21 cellular contexts compared by ENCODE assay signal in genomic region chr5:39395521-39395920, GRCh38. TPM values are rescaled to one million over a fixed set of nuclear protein-coding genes. Genes with fewer than 3 reads are reported as not detected.
DNase-seq lines count a peak whose midpoint lies in the region; ATAC-seq, FAIRE-seq and TF ChIP-seq lines count a peak whose summit lies in the region.
"Had no signal": no experiment of that assay in that cellular context is flagged by ENCODE, and none has a peak within 500 bp of the region (broad histone marks: within the 10 kb centered on the region; RNA-seq: fewer than 3 reads in every experiment).

No MANE protein-coding gene starts in this region.

- no peaks in the 10 kb centered on the region for H3K27me3 ChIP-seq in RWPE2 (ENCODE audit: insufficient read depth, poor library complexity, severe bottlenecking)
- no peaks in the 10 kb centered on the region for H3K27me3 ChIP-seq in endothelial cell of umbilical vein (ENCODE audit: control insufficient read depth in 2 of 2, insufficient read depth in 2 of 2, low read length in 2 of 2)
- no peaks in the 10 kb centered on the region for H3K27me3 ChIP-seq in lower lobe of right lung (ENCODE audit: low read depth)
- H3K27me3 ChIP-seq in vagina, result no peaks in the 10 kb centered on the region
- H3K27me3 ChIP-seq: pancreas, right lobe of liver, tibial artery had no signal

- dilution Hi-C loops in endothelial cell of umbilical vein (cut with MboI; ENCODE audit: extremely low pct_ligation_motif_present, low sequenced_read_pairs), result no loop called here

- TF ChIP-seq POLR2A in endothelial cell of umbilical vein (IDR thresholded peaks at IDR 0.05; ENCODE audit: low read depth, low read length) (no peak), vagina (IDR thresholded peaks at IDR 0.05) (no peak)

- H3K4me3 ChIP-seq in RWPE2 (ENCODE audit: severe bottlenecking) (no peak overlapping the region), endothelial cell of umbilical vein (replicated peaks in 1 of 3; ENCODE audit: insufficient read depth in 1 of 3, low read depth in 1 of 3, low read length in 3 of 3) (no peak overlapping the region), lower lobe of right lung (no peak overlapping the region), vagina (no peak overlapping the region)
- H3K4me3 ChIP-seq: pancreas, right lobe of liver, tibial artery had no signal

- TF ChIP-seq CTCF in RWPE2 (IDR thresholded peaks at IDR 0.05; ENCODE audit: poor library complexity, severe bottlenecking) (no peak), endothelial cell of umbilical vein (IDR thresholded peaks at IDR 0.05; ENCODE audit: extremely low read depth in 1 of 2, insufficient read depth in 1 of 2, low read depth in 1 of 2, low read length in 2 of 2) (no peak), lower lobe of right lung (IDR thresholded peaks at IDR 0.05) (no peak), vagina (IDR thresholded peaks at IDR 0.05) (no peak)

- H3K27ac ChIP-seq in RWPE2 (ENCODE audit: poor library complexity, severe bottlenecking) (peak overlapping the region; percentile 40), endothelial cell of umbilical vein (ENCODE audit: insufficient read depth, low read depth, low read length) (peak overlapping the region; percentile 42), lower lobe of right lung (peak overlapping the region; percentile 32), vagina (peak overlapping the region; percentile 67)
- H3K27ac ChIP-seq: right lobe of liver had no signal

- CTCF ChIA-PET in endothelial cell of umbilical vein (lab: Charles Lee), result interaction anchor here (0.7 to 10.1 kb wide), 8 partner anchors 10 to 178 kb away, joined by 3 to 97 read pairs (median 5); partner anchors contain the start of gene DAB2

- H3K9me1 ChIP-seq in endothelial cell of umbilical vein (replicated peaks; ENCODE audit: control insufficient read depth, extremely low read depth, insufficient read depth, low read length), result no peaks in the 10 kb centered on the region

- ATAC-seq in RWPE2 (ENCODE audit: low read depth), result peak; percentile 38
- no peak for ATAC-seq in lower lobe of right lung
- no peak for ATAC-seq in stimulated activated effector memory CD8-positive, alpha-beta T cell treated with anti-CD3 and anti-CD28 coated beads, Interleukin-12 subunit alpha, Interleukin-12 subunit beta, amount 100 ng/mL, for 72 hours
- ATAC-seq: activated CD8-positive, alpha-beta memory T cell treated with anti-CD3 and anti-CD28 coated beads, Interleukin-2, amount 10 ng/mL, durations not matched to agents 7 days and 5 days; HCT116; naive thymus-derived CD4-positive, alpha-beta T cell; stimulated activated memory B cell treated with anti-CD40 and anti-IgM and Interleukin-4, amounts not matched to agents 10 μg/mL and 1 μg/mL and 100 μg/mL, for 72 hours had no signal

- no peak overlapping the region for H3K9ac ChIP-seq in endothelial cell of umbilical vein (replicated peaks; ENCODE audit: extremely low read depth, insufficient read depth, low read length)

- no peaks in the 10 kb centered on the region for H3K36me3 Mint-ChIP-seq in stimulated activated effector memory CD8-positive, alpha-beta T cell treated with anti-CD3 and anti-CD28 coated beads, Interleukin-12 subunit alpha, Interleukin-12 subunit beta, amount 100 ng/mL, for 72 hours
- H3K36me3 Mint-ChIP-seq: activated CD8-positive, alpha-beta memory T cell treated with anti-CD3 and anti-CD28 coated beads, Interleukin-2, amount 10 ng/mL, durations not matched to agents 7 days and 5 days; activated naive CD8-positive, alpha-beta T cell; naive thymus-derived CD4-positive, alpha-beta T cell; stimulated activated memory B cell treated with anti-CD40 and anti-IgM and Interleukin-4, amounts not matched to agents 10 μg/mL and 1 μg/mL and 100 μg/mL, for 72 hours had no signal

- H4K20me1 ChIP-seq in endothelial cell of umbilical vein (replicated peaks; ENCODE audit: control insufficient read depth, extremely low read depth, insufficient read depth, low read length), result peaks cover under 1% of the 10 kb centered on the region

- H3K4me2 ChIP-seq in endothelial cell of umbilical vein (ENCODE audit: insufficient read depth, low read length), result no peak overlapping the region

- FAIRE-seq in endothelial cell of umbilical vein (lab: Jason Lieb, UNC), result no peak
- FAIRE-seq: frontal cortex, pancreas had no signal

- H3K36me3 ChIP-seq in RWPE2 (ENCODE audit: low read depth), result no peaks in the 10 kb centered on the region
- peaks cover 24 to 37% of the 10 kb centered on the region in 2 experiments for H3K36me3 ChIP-seq in endothelial cell of umbilical vein (ENCODE audit: control insufficient read depth in 2 of 2, extremely low read depth in 1 of 2, insufficient read depth in 2 of 2, low read length in 2 of 2)
- H3K36me3 ChIP-seq in lower lobe of right lung, result peaks cover 38% of the 10 kb centered on the region
- H3K36me3 ChIP-seq in vagina, result peaks cover 0 to 5% of the 10 kb centered on the region in 2 donors

- POLR2A ChIA-PET in endothelial cell of umbilical vein (lab: Charles Lee), result interaction anchor here (0.6 to 1.8 kb wide), 3 partner anchors 15 to 106 kb away, joined by 3 to 9 read pairs (median 4); partner anchors contain the start of gene DAB2

- intact Hi-C loops in endothelial cell of umbilical vein (cut with micrococcal nuclease) (no loop called here), lower lobe of right lung (cut with DNase I) (no loop called here), vagina (cut with DNase I) (no loop called here)

- H3K79me2 ChIP-seq in endothelial cell of umbilical vein (ENCODE audit: control insufficient read depth, insufficient read depth, low read length), result peaks cover 52% of the 10 kb centered on the region

- BruUV-seq in endothelial cell of umbilical vein (replicated peaks; lab: Mats Ljungman, UMichigan), result TSS peak; percentile 93

- H3K4me1 ChIP-seq in RWPE2 (ENCODE audit: insufficient read depth, poor library complexity, severe bottlenecking) (peaks cover 18% of the 10 kb centered on the region), endothelial cell of umbilical vein (ENCODE audit: control insufficient read depth, extremely low read depth, insufficient read depth, low read length) (peaks cover 21% of the 10 kb centered on the region), lower lobe of right lung (peaks cover 47% of the 10 kb centered on the region), vagina (peaks cover 43% of the 10 kb centered on the region)
- H3K4me1 ChIP-seq: right lobe of liver had no signal

- no peak overlapping the region for H3K4me3 Mint-ChIP-seq in stimulated activated effector memory CD8-positive, alpha-beta T cell treated with anti-CD3 and anti-CD28 coated beads, Interleukin-12 subunit alpha, Interleukin-12 subunit beta, amount 100 ng/mL, for 72 hours
- H3K4me3 Mint-ChIP-seq: activated CD8-positive, alpha-beta memory T cell treated with anti-CD3 and anti-CD28 coated beads, Interleukin-2, amount 10 ng/mL, durations not matched to agents 7 days and 5 days; activated naive CD8-positive, alpha-beta T cell; activated T-helper 1 cell treated with anti-CD3 and anti-CD28 coated beads, Interleukin-12 subunit alpha, Interleukin-12 subunit beta, Interleukin-2, Interleukin-4 antibody, amounts not matched to agents 30 ng/mL and 10 ng/mL and 1 ng/mL, durations not matched to agents 14 hours and 24 hours and 36 hours; naive thymus-derived CD4-positive, alpha-beta T cell; stimulated activated memory B cell treated with anti-CD40 and anti-IgM and Interleukin-4, amounts not matched to agents 10 μg/mL and 1 μg/mL and 100 μg/mL, for 72 hours had no signal

- no peaks in the 10 kb centered on the region for H3K9me3 ChIP-seq in RWPE2 (ENCODE audit: severe bottlenecking)
- no peaks in the 10 kb centered on the region for H3K9me3 ChIP-seq in endothelial cell of umbilical vein (replicated peaks; ENCODE audit: control insufficient read depth, insufficient read depth, low read length)
- H3K9me3 ChIP-seq in lower lobe of right lung, result no peaks in the 10 kb centered on the region
- H3K9me3 ChIP-seq in vagina, result no peaks in the 10 kb centered on the region
- H3K9me3 ChIP-seq: pancreas, right lobe of liver, tibial artery had no signal

- H3K4me1 Mint-ChIP-seq in stimulated activated effector memory CD8-positive, alpha-beta T cell treated with anti-CD3 and anti-CD28 coated beads, Interleukin-12 subunit alpha, Interleukin-12 subunit beta, amount 100 ng/mL, for 72 hours, result peaks cover 6% of the 10 kb centered on the region

- H2AFZ ChIP-seq in endothelial cell of umbilical vein (ENCODE audit: low read depth, low read length), result no peak overlapping the region

- no peak for DNase-seq in RWPE2 (ENCODE audit: low spot score)
- no peak for DNase-seq in endothelial cell of umbilical vein (ENCODE audit: low read depth, low spot score)
- no peak for DNase-seq in lower lobe of right lung
- DNase-seq in vagina (ENCODE audit: extremely low spot score in 2 of 2), result no peak
- no peak for DNase-seq in DMS53 (lab: John Stamatoyannopoulos, UW)
- no peak for DNase-seq in stimulated activated effector memory CD8-positive, alpha-beta T cell treated with anti-CD3 and anti-CD28 coated beads, Interleukin-12 subunit alpha, Interleukin-12 subunit beta, amount 100 ng/mL, for 72 hours (ENCODE audit: low spot score in 2 of 2)
- DNase-seq in NCI-H1105 treated with DMSO at 0.1 percent for 48 hours (lab: John Stamatoyannopoulos, UW), result no peak
- DNase-seq: activated CD4-positive, alpha-beta T cell treated with anti-CD3 and anti-CD28 coated beads for 4 hours; activated CD8-positive, alpha-beta memory T cell treated with anti-CD3 and anti-CD28 coated beads, Interleukin-2, amount 10 ng/mL, durations not matched to agents 7 days and 5 days; DND-41; mesendoderm; naive thymus-derived CD4-positive, alpha-beta T cell; NCI-H526 treated with DMSO at 0.1 percent for 48 hours; pancreas; right lobe of liver; tibial artery had no signal

- H3K9me3 Mint-ChIP-seq in stimulated activated effector memory CD8-positive, alpha-beta T cell treated with anti-CD3 and anti-CD28 coated beads, Interleukin-12 subunit alpha, Interleukin-12 subunit beta, amount 100 ng/mL, for 72 hours, result no peaks in the 10 kb centered on the region
- H3K9me3 Mint-ChIP-seq: activated T-helper 1 cell treated with anti-CD3 and anti-CD28 coated beads, Interleukin-12 subunit alpha, Interleukin-12 subunit beta, Interleukin-2, Interleukin-4 antibody, amounts not matched to agents 30 ng/mL and 10 ng/mL and 1 ng/mL, durations not matched to agents 14 hours and 24 hours and 36 hours; naive thymus-derived CD4-positive, alpha-beta T cell; stimulated activated memory B cell treated with anti-CD40 and anti-IgM and Interleukin-4, amounts not matched to agents 10 μg/mL and 1 μg/mL and 100 μg/mL, for 72 hours had no signal

- H3K27ac Mint-ChIP-seq in stimulated activated effector memory CD8-positive, alpha-beta T cell treated with anti-CD3 and anti-CD28 coated beads, Interleukin-12 subunit alpha, Interleukin-12 subunit beta, amount 100 ng/mL, for 72 hours, result no peak overlapping the region
- H3K27ac Mint-ChIP-seq: activated CD8-positive, alpha-beta memory T cell treated with anti-CD3 and anti-CD28 coated beads, Interleukin-2, amount 10 ng/mL, durations not matched to agents 7 days and 5 days; activated naive CD8-positive, alpha-beta T cell; activated T-helper 1 cell treated with anti-CD3 and anti-CD28 coated beads, Interleukin-12 subunit alpha, Interleukin-12 subunit beta, Interleukin-2, Interleukin-4 antibody, amounts not matched to agents 30 ng/mL and 10 ng/mL and 1 ng/mL, durations not matched to agents 14 hours and 24 hours and 36 hours; naive thymus-derived CD4-positive, alpha-beta T cell; stimulated activated memory B cell treated with anti-CD40 and anti-IgM and Interleukin-4, amounts not matched to agents 10 μg/mL and 1 μg/mL and 100 μg/mL, for 72 hours had no signal

RNA-seq across cellular contexts. Expression of gene DAB2, which starts 29.3 kb away (rescaled TPM):
- total RNA-seq in endothelial cell of umbilical vein, result 245 and 283 TPM in 2 replicates
- 168 TPM in 2 replicates for polyA plus RNA-seq in endothelial cell of umbilical vein
- polyA plus RNA-seq in endothelial cell of umbilical vein (2011; cell fraction: cytosol; rRNA removed), result 142 and 143 TPM in 2 replicates
- 403 and 406 TPM in 2 replicates for polyA plus RNA-seq in endothelial cell of umbilical vein (2011; cell fraction: nucleus; rRNA removed)
- polyA plus RNA-seq in endothelial cell of umbilical vein (2012), result 155 and 160 TPM in 2 replicates
- polyA minus RNA-seq in endothelial cell of umbilical vein, result 381 and 392 TPM in 2 replicates
- polyA minus RNA-seq in endothelial cell of umbilical vein (2011; cell fraction: cytosol; rRNA and poly(A)+ RNA removed), result 71.7 TPM
- 989 and 991 TPM in 2 replicates for polyA minus RNA-seq in endothelial cell of umbilical vein (2011; cell fraction: nucleus; rRNA and poly(A)+ RNA removed)
- 164 TPM for total RNA-seq in lower lobe of right lung
- total RNA-seq in vagina, result 60.4 TPM
- total RNA-seq: activated CD8-positive, alpha-beta memory T cell treated with anti-CD3 and anti-CD28 coated beads, Interleukin-2, amount 10 ng/mL, durations not matched to agents 7 days and 5 days; activated T-helper 1 cell treated with anti-CD3 and anti-CD28 coated beads, Interleukin-12 subunit alpha, Interleukin-12 subunit beta, Interleukin-2, Interleukin-4 antibody, amounts not matched to agents 30 ng/mL and 10 ng/mL and 1 ng/mL, durations not matched to agents 14 hours and 24 hours and 36 hours had no signal
- polyA plus RNA-seq: naive thymus-derived CD4-positive, alpha-beta T cell had no signal

RNA-seq across cellular contexts. Expression of gene C9, which starts 31.2 kb away (rescaled TPM):
- 0.44 TPM in 1 of 2 replicates, not detected in the other for total RNA-seq in endothelial cell of umbilical vein
- polyA plus RNA-seq in endothelial cell of umbilical vein, result 0.03 and 0.33 TPM in 2 replicates
- not detected in 2 replicates for polyA plus RNA-seq in endothelial cell of umbilical vein (2011; cell fraction: cytosol; rRNA removed)
- 1.2 and 1.6 TPM in 2 replicates for polyA plus RNA-seq in endothelial cell of umbilical vein (2011; cell fraction: nucleus; rRNA removed)
- not detected in 2 replicates for polyA plus RNA-seq in endothelial cell of umbilical vein (2012)
- polyA minus RNA-seq in endothelial cell of umbilical vein, result 0.13 TPM in 1 of 2 replicates, not detected in the other
- polyA minus RNA-seq in endothelial cell of umbilical vein (2011; cell fraction: cytosol; rRNA and poly(A)+ RNA removed), result not detected
- 0.53 and 0.67 TPM in 2 replicates for polyA minus RNA-seq in endothelial cell of umbilical vein (2011; cell fraction: nucleus; rRNA and poly(A)+ RNA removed)
- total RNA-seq in lower lobe of right lung, result 0.27 TPM
- not detected for total RNA-seq in vagina
- total RNA-seq: activated CD8-positive, alpha-beta memory T cell treated with anti-CD3 and anti-CD28 coated beads, Interleukin-2, amount 10 ng/mL, durations not matched to agents 7 days and 5 days; activated T-helper 1 cell treated with anti-CD3 and anti-CD28 coated beads, Interleukin-12 subunit alpha, Interleukin-12 subunit beta, Interleukin-2, Interleukin-4 antibody, amounts not matched to agents 30 ng/mL and 10 ng/mL and 1 ng/mL, durations not matched to agents 14 hours and 24 hours and 36 hours; naive thymus-derived CD4-positive, alpha-beta T cell had no signal
- polyA plus RNA-seq: naive thymus-derived CD4-positive, alpha-beta T cell; pancreas had no signal
